1 cellular context compared by ENCODE assay signal in genomic region chr10:119431034-119431767, GRCh38.
TF ChIP-seq lines count a peak whose summit lies in the region.

No MANE protein-coding gene starts in this region.

TF ChIP-seq in K562, 482 proteins besides CTCF, POLR2A, EP300 and RAD21 (continued from another document):
- TF ChIP-seq, protein P1, sequence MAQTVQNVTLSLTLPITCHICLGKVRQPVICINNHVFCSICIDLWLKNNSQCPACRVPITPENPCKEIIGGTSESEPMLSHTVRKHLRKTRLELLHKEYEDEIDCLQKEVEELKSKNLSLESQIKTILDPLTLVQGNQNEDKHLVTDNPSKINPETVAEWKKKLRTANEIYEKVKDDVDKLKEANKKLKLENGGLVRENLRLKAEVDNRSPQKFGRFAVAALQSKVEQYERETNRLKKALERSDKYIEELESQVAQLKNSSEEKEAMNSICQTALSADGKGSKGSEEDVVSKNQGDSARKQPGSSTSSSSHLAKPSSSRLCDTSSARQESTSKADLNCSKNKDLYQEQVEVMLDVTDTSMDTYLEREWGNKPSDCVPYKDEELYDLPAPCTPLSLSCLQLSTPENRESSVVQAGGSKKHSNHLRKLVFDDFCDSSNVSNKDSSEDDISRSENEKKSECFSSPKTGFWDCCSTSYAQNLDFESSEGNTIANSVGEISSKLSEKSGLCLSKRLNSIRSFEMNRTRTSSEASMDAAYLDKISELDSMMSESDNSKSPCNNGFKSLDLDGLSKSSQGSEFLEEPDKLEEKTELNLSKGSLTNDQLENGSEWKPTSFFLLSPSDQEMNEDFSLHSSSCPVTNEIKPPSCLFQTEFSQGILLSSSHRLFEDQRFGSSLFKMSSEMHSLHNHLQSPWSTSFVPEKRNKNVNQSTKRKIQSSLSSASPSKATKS (CRISPR knock-in tag; IDR thresholded peaks at IDR 0.05) = no peak
- TF ChIP-seq ZFP36 (IDR thresholded peaks at IDR 0.05; ENCODE audit: low read depth, low read length, partially characterized antibody) = peak; percentile 20
- TF ChIP-seq ZFX (CRISPR knock-in tag; IDR thresholded peaks at IDR 0.05) = 0 out of 2 replicates have a peak, but pooled peaks have one; percentile 18
- TF ChIP-seq CTBP1 (IDR thresholded peaks at IDR 0.05; ENCODE audit: borderline replicate concordance) = peak; percentile 46; the same call in 1 of the 2 replicates
- TF ChIP-seq SRF (CRISPR knock-in tag; IDR thresholded peaks at IDR 0.05) = no peak
- TF ChIP-seq GABPB1 (CRISPR knock-in tag; IDR thresholded peaks at IDR 0.05) = peak; percentile 56
- TF ChIP-seq CEBPZ (IDR thresholded peaks at IDR 0.05; ENCODE audit: borderline replicate concordance, low read depth, low read length) = no peak
- TF ChIP-seq GMEB1 (CRISPR knock-in tag; IDR thresholded peaks at IDR 0.05) = no peak
- peak; percentile 93 for TF ChIP-seq KLF1 (tag; IDR thresholded peaks at IDR 0.05)
- no peak for TF ChIP-seq BRF1 (IDR thresholded peaks at IDR 0.05; ENCODE audit: borderline replicate concordance, extremely low read depth, insufficient read length)
- no peak for TF ChIP-seq ZFP30 (CRISPR knock-in tag; IDR thresholded peaks at IDR 0.05; ENCODE audit: borderline replicate concordance)
- TF ChIP-seq BRCA1 (IDR thresholded peaks at IDR 0.05) = no peak
- no peak for TF ChIP-seq BRCA1 (CRISPR knock-in tag; IDR thresholded peaks at IDR 0.05)
- TF ChIP-seq ESRRA (IDR thresholded peaks at IDR 0.05; ENCODE audit: borderline replicate concordance, low read depth) = peak; percentile 36; the same call in 1 of the 2 replicates
- no peak for TF ChIP-seq POLR2AphosphoS5 (IDR thresholded peaks at IDR 0.05; ENCODE audit: control insufficient read depth, insufficient read depth, low read depth, low read length)
- TF ChIP-seq, protein P2, sequence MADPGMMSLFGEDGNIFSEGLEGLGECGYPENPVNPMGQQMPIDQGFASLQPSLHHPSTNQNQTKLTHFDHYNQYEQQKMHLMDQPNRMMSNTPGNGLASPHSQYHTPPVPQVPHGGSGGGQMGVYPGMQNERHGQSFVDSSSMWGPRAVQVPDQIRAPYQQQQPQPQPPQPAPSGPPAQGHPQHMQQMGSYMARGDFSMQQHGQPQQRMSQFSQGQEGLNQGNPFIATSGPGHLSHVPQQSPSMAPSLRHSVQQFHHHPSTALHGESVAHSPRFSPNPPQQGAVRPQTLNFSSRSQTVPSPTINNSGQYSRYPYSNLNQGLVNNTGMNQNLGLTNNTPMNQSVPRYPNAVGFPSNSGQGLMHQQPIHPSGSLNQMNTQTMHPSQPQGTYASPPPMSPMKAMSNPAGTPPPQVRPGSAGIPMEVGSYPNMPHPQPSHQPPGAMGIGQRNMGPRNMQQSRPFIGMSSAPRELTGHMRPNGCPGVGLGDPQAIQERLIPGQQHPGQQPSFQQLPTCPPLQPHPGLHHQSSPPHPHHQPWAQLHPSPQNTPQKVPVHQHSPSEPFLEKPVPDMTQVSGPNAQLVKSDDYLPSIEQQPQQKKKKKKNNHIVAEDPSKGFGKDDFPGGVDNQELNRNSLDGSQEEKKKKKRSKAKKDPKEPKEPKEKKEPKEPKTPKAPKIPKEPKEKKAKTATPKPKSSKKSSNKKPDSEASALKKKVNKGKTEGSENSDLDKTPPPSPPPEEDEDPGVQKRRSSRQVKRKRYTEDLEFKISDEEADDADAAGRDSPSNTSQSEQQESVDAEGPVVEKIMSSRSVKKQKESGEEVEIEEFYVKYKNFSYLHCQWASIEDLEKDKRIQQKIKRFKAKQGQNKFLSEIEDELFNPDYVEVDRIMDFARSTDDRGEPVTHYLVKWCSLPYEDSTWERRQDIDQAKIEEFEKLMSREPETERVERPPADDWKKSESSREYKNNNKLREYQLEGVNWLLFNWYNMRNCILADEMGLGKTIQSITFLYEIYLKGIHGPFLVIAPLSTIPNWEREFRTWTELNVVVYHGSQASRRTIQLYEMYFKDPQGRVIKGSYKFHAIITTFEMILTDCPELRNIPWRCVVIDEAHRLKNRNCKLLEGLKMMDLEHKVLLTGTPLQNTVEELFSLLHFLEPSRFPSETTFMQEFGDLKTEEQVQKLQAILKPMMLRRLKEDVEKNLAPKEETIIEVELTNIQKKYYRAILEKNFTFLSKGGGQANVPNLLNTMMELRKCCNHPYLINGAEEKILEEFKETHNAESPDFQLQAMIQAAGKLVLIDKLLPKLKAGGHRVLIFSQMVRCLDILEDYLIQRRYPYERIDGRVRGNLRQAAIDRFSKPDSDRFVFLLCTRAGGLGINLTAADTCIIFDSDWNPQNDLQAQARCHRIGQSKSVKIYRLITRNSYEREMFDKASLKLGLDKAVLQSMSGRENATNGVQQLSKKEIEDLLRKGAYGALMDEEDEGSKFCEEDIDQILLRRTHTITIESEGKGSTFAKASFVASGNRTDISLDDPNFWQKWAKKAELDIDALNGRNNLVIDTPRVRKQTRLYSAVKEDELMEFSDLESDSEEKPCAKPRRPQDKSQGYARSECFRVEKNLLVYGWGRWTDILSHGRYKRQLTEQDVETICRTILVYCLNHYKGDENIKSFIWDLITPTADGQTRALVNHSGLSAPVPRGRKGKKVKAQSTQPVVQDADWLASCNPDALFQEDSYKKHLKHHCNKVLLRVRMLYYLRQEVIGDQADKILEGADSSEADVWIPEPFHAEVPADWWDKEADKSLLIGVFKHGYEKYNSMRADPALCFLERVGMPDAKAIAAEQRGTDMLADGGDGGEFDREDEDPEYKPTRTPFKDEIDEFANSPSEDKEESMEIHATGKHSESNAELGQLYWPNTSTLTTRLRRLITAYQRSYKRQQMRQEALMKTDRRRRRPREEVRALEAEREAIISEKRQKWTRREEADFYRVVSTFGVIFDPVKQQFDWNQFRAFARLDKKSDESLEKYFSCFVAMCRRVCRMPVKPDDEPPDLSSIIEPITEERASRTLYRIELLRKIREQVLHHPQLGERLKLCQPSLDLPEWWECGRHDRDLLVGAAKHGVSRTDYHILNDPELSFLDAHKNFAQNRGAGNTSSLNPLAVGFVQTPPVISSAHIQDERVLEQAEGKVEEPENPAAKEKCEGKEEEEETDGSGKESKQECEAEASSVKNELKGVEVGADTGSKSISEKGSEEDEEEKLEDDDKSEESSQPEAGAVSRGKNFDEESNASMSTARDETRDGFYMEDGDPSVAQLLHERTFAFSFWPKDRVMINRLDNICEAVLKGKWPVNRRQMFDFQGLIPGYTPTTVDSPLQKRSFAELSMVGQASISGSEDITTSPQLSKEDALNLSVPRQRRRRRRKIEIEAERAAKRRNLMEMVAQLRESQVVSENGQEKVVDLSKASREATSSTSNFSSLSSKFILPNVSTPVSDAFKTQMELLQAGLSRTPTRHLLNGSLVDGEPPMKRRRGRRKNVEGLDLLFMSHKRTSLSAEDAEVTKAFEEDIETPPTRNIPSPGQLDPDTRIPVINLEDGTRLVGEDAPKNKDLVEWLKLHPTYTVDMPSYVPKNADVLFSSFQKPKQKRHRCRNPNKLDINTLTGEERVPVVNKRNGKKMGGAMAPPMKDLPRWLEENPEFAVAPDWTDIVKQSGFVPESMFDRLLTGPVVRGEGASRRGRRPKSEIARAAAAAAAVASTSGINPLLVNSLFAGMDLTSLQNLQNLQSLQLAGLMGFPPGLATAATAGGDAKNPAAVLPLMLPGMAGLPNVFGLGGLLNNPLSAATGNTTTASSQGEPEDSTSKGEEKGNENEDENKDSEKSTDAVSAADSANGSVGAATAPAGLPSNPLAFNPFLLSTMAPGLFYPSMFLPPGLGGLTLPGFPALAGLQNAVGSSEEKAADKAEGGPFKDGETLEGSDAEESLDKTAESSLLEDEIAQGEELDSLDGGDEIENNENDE (IDR thresholded peaks at IDR 0.05; ENCODE audit: low read depth, low read length) = no peak
- TF ChIP-seq USF1 (CRISPR knock-in tag; IDR thresholded peaks at IDR 0.05) = peak; percentile 19; the same call in 1 of the 2 replicates
- TF ChIP-seq USF2 (CRISPR knock-in tag; IDR thresholded peaks at IDR 0.05) = no peak
- TF ChIP-seq, protein P3, sequence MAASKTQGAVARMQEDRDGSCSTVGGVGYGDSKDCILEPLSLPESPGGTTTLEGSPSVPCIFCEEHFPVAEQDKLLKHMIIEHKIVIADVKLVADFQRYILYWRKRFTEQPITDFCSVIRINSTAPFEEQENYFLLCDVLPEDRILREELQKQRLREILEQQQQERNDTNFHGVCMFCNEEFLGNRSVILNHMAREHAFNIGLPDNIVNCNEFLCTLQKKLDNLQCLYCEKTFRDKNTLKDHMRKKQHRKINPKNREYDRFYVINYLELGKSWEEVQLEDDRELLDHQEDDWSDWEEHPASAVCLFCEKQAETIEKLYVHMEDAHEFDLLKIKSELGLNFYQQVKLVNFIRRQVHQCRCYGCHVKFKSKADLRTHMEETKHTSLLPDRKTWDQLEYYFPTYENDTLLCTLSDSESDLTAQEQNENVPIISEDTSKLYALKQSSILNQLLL (CRISPR knock-in tag; IDR thresholded peaks at IDR 0.05; ENCODE audit: borderline replicate concordance) = no peak
- no peak for TF ChIP-seq DPF2 (IDR thresholded peaks at IDR 0.05)
- no peak for TF ChIP-seq CBFA2T2 (conservative IDR thresholded peaks at IDR 0.05)
